8 cellular contexts compared by ENCODE assay signal in the genomic region with DNA sequence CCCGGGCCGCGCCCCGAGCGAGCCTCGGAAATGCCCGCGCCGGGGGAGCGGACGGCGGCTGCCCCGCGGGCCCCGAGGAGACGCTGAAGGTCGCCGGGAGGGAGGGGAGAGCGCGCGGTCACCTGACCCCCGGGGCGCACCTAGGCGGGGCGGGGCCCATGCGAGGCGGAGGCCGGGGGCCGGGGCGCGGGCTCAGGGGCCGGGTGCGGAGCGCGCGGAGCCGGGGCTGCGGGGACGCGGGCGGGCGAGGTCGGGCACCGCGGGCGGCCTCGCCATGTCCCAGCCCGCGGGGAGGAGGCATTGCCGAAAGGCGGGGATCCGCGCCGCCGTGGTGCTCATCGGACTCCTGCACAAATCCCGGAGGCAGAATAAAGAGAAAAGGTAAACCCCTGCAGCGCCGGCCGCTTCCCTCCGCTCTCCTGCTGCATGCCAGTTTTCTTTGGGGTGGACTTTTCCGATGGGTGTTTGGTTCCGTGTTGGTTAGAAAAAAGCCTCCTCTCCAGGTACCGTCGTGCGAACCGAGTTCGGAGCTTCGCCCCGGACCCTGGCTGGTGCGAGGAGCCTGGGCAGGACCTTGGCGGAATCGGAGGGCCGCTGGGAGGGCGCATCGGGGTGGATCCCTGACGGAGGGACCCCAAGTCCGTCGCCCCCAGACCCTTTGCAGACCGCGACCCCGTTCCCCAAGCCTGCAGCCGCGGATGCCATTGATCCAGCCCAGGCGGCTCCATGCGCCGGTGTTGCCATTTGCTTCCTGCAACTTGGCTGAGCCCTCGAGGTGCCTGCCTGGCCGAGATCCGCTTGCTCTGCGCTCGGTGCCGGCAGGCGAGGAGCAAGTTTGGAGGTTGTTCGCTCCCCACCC. TPM values are rescaled to one million over a fixed set of nuclear protein-coding genes. Genes with fewer than 3 reads are reported as not detected.
A peak's percentile ranks its signal among the peaks of the same experiment; 100 is the strongest.
DNase-seq lines count a peak whose midpoint lies in the region; ATAC-seq and TF ChIP-seq lines count a peak whose summit lies in the region.

No MANE protein-coding gene starts in this region.

- intact Hi-C loops in aorta (cut with DNase I) = no loop called here

- no peaks in the 10 kb centered on the region for H3K9me3 ChIP-seq in RWPE2 (ENCODE audit: severe bottlenecking)
- H3K9me3 ChIP-seq in aorta (ENCODE audit: control insufficient read depth, low read length) = no peaks in the 10 kb centered on the region

- TF ChIP-seq CTCF in RWPE2 (IDR thresholded peaks at IDR 0.05; ENCODE audit: poor library complexity, severe bottlenecking) = no peak

- ATAC-seq in RWPE2 (ENCODE audit: low read depth) = peak; percentile 62
- ATAC-seq in aorta (ENCODE audit: low FRiP score) = no peak
- ATAC-seq in HG03460 (IDR thresholded peaks at IDR 0.05; ENCODE audit: unreplicated experiment) = no peak

- peak overlapping the region; percentile 80 for H3K27ac ChIP-seq in RWPE2 (ENCODE audit: poor library complexity, severe bottlenecking)
- no peak overlapping the region for H3K27ac ChIP-seq in aorta (ENCODE audit: low read depth in 1 of 2, low read length in 2 of 2)

- DNase-seq in NCI-H1436 (lab: John Stamatoyannopoulos, UW) (peak; percentile 23), NCI-H1436 treated with DMSO at 0.1 percent for 48 hours (lab: John Stamatoyannopoulos, UW) (no peak), RWPE2 (ENCODE audit: low spot score) (no peak), ecto neural progenitor cell (ENCODE audit: low spot score) (peak; percentile 74), mucosa of gallbladder (ENCODE audit: low spot score) (peak; percentile 15), aorta (no peak), iPS-NIHi7 (ENCODE audit: extremely low spot score) (no peak)

- H3K4me1 ChIP-seq in RWPE2 (ENCODE audit: insufficient read depth, poor library complexity, severe bottlenecking) (peaks cover 2% of the 10 kb centered on the region), aorta (ENCODE audit: control insufficient read depth in 1 of 2, insufficient read depth in 2 of 2, low read length in 2 of 2) (no peaks in the 10 kb centered on the region)

- H3K36me3 ChIP-seq in RWPE2 (ENCODE audit: low read depth) = 0 out of 2 replicates have a peak, but pooled peaks cover 12% of the 10 kb centered on the region
- H3K36me3 ChIP-seq in aorta (ENCODE audit: control insufficient read depth in 1 of 2, insufficient read depth in 2 of 2, low read length in 1 of 2) = no peaks in the 10 kb centered on the region

- WGBS in aorta, 2 donors = 0 to 1% methylated on average over 65 to 95 of the region's 95 CpGs

- no peaks in the 10 kb centered on the region for H3K27me3 ChIP-seq in RWPE2 (ENCODE audit: insufficient read depth, poor library complexity, severe bottlenecking)
- no peaks in the 10 kb centered on the region for H3K27me3 ChIP-seq in aorta (ENCODE audit: control insufficient read depth in 1 of 2, insufficient read depth in 2 of 2, low read length in 1 of 2)

- peak overlapping the region; percentile 89 for H3K4me3 ChIP-seq in RWPE2 (ENCODE audit: severe bottlenecking)
- peak overlapping the region; percentile 65 to 76 for H3K4me3 ChIP-seq in aorta (ENCODE audit: low read length in 2 of 2)

RNA-seq across cellular contexts. Expression of a gene that starts 57.7 kb away (rescaled TPM):
- total RNA-seq in mucosa of gallbladder (32.8 TPM), aorta (1 to 10 TPM; 6.1 to 7.7 TPM)
- 1 to 10 TPM; 2.0 to 2.4 TPM for polyA plus RNA-seq in aorta

Comparison
In these comparisons a context has a peak if more than half of its experiments do, and no peak if none do; other contexts are left out.
1. DNase-seq: peak in NCI-H1436 (single experiment), ecto neural progenitor cell (single experiment) and mucosa of gallbladder (single experiment); none in NCI-H1436 treated with DMSO at 0.1 percent for 48 hours (single experiment), RWPE2 (single experiment), aorta (0 of 2) and iPS-NIHi7 (single experiment).